Comparison of ENCODE assay signal across 9 cellular contexts in the genomic region with DNA sequence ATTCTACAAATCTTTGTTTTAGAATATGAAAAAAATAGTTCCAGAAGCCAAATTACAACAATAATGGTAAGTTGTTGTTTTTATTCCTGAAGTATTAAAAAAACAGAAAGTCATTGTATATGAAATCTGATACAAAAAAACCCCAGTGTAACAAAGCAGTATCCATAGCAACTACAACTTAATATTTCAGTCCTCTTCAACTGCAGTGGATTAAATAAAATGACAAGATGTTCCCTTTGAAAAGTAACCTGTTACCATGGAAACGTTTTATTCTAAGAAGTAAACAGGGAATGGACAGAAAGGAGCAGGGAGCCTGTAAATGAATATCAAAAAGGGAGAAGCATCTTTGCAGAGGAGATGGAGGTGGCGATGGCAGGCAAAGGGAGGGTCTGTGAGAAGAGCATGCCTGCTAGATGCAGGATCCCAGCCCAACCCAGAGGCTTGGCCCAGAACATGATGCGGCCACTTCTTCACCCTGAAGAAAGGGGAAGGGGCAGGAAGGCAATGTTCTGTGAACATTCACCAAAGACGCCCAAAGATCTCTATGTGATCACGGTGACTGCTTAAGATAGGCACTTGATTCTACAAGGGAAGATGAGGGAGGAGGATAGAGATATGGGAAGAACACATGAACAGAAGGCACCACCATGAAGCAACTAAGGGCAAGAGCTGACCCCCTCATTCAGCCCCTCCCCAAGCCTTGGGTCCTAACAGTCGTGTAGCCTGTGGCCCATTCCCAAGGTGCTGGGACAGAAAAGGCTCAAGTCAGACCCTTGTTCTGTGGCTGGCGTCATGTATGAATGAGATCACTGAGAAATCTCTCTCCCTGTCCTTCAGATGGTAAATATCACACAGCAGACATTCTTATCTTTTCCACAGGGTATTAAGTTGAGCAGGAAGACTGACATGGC.
A peak's percentile ranks its signal among the peaks of the same experiment; 100 is the strongest.
DNase-seq lines count a peak whose midpoint lies in the region; ATAC-seq, FAIRE-seq and TF ChIP-seq lines count a peak whose summit lies in the region.
"Had no signal": no experiment of that assay in that cellular context is flagged by ENCODE, and none has a peak within 500 bp of the region (broad histone marks: within the 10 kb centered on the region; RNA-seq: fewer than 3 reads in every experiment).

No MANE protein-coding gene starts in this region.

- H3K4me1 ChIP-seq in SJSA1 (replicated peaks) = peaks cover 17% of the 10 kb centered on the region
- peaks cover 7% of the 10 kb centered on the region for H3K4me1 ChIP-seq in parathyroid adenoma

- H3K4me3 ChIP-seq in SJSA1 (no peak overlapping the region), parathyroid adenoma (ENCODE audit: low read depth, low read length) (no peak overlapping the region)

- no peak overlapping the region for H2AFZ ChIP-seq in parathyroid adenoma

- H3K4me2 ChIP-seq in parathyroid adenoma (ENCODE audit: low read length) = no peak overlapping the region

- peaks cover 30% of the 10 kb centered on the region for H3K79me2 ChIP-seq in parathyroid adenoma

- H3K27ac ChIP-seq in SJSA1 (peak overlapping the region; percentile 54), parathyroid adenoma (peak overlapping the region; percentile 47)

- ATAC-seq in HG02852 (IDR thresholded peaks at IDR 0.05; ENCODE audit: unreplicated experiment) (no peak), GM18870 (IDR thresholded peaks at IDR 0.05; ENCODE audit: unreplicated experiment) (no peak), GM21526 (IDR thresholded peaks at IDR 0.05; ENCODE audit: low FRiP score, unreplicated experiment) (no peak)

- no peak overlapping the region for H3K9ac ChIP-seq in parathyroid adenoma

- DNase-seq in GM19239 (ENCODE audit: insufficient read length, low spot score) (no peak), SJSA1 (ENCODE audit: low read depth in 1 of 2, low spot score in 2 of 2) (peak in 1 of 2 experiments; percentile 12), fibroblast of gingiva (ENCODE audit: low read depth) (peak; percentile 83)
- no peak for DNase-seq in stimulated activated CD4-positive, alpha-beta T cell treated with anti-CD3 and anti-CD28 coated beads, Interleukin-1b, Interleukin-23, amount 100 ng/mL, for 48 hours

- FAIRE-seq in GM19239 (lab: Jason Lieb, UNC) = peak; percentile 33
- FAIRE-seq: TTC549 had no signal

- no peak for TF ChIP-seq CTCF in parathyroid adenoma (IDR thresholded peaks at IDR 0.05)

- H3K36me3 ChIP-seq in SJSA1 (peaks cover 4% of the 10 kb centered on the region; the same call in 1 of the 2 replicates), parathyroid adenoma (ENCODE audit: control insufficient read depth, insufficient read depth, low read length) (no peaks in the 10 kb centered on the region)

- H3K9me3 ChIP-seq in SJSA1 (replicated peaks) (no peaks in the 10 kb centered on the region), parathyroid adenoma (ENCODE audit: control insufficient read depth, low read length) (no peaks in the 10 kb centered on the region)

- H3K27me3 ChIP-seq in SJSA1 (replicated peaks) (no peaks in the 10 kb centered on the region), parathyroid adenoma (ENCODE audit: control insufficient read depth, insufficient read depth, low read length) (no peaks in the 10 kb centered on the region)
